Comparison of ENCODE assay signal across 24 cellular contexts in genomic region chr4:2600878-2601277, GRCh38.
DNase-seq lines count a peak whose midpoint lies in the region; ATAC-seq and TF ChIP-seq lines count a peak whose summit lies in the region.
"Had no signal": no experiment of that assay in that cellular context is flagged by ENCODE, and none has a peak within 500 bp of the region (broad histone marks: within the 10 kb centered on the region; RNA-seq: fewer than 3 reads in every experiment).

No MANE protein-coding gene starts in this region.

- peak overlapping the region in 4 of 7 donors; percentile 0 to 66 (median 36) for H3K27ac Mint-ChIP-seq in CD4-positive, alpha-beta memory T cell
- H3K27ac Mint-ChIP-seq in IgD-negative memory B cell (peak overlapping the region; percentile 66 to 91 (median 79)), brain (peak overlapping the region in 3 of 5 experiments; percentile 12 to 58 (median 42))
- H3K27ac Mint-ChIP-seq in activated CD4-positive, alpha-beta memory T cell treated with anti-CD3 and anti-CD28 coated beads for 36 hours = no peak overlapping the region
- H3K27ac Mint-ChIP-seq: activated T-cell treated with anti-CD3 and anti-CD28 coated beads, Interleukin-2, amount 50 U/mL, for 72 hours had no signal

- H3K27me3 Mint-ChIP-seq in CD4-positive, alpha-beta memory T cell = no peaks in the 10 kb centered on the region
- H3K27me3 Mint-ChIP-seq in IgD-negative memory B cell (no peaks in the 10 kb centered on the region), brain (no peaks in the 10 kb centered on the region)
- no peaks in the 10 kb centered on the region for H3K27me3 Mint-ChIP-seq in activated CD4-positive, alpha-beta memory T cell treated with anti-CD3 and anti-CD28 coated beads for 36 hours

- no peaks in the 10 kb centered on the region for H3K27me3 ChIP-seq in CD4-positive, alpha-beta memory T cell (ENCODE audit: insufficient read depth, low read length)
- no peaks in the 10 kb centered on the region for H3K27me3 ChIP-seq in osteoblast (ENCODE audit: insufficient read depth, low read length)
- no peaks in the 10 kb centered on the region for H3K27me3 ChIP-seq in esophagus muscularis mucosa
- H3K27me3 ChIP-seq: BLaER1, foreskin keratinocyte had no signal

- no peak overlapping the region for H3K27ac ChIP-seq in CD4-positive, alpha-beta memory T cell (ENCODE audit: low read depth, low read length)
- H3K27ac ChIP-seq in osteoblast (ENCODE audit: low read depth, low read length) (no peak overlapping the region), esophagus muscularis mucosa (replicated peaks in 1 of 4) (no peak overlapping the region)
- H3K27ac ChIP-seq: BLaER1, foreskin keratinocyte had no signal

- H3K79me2 ChIP-seq in osteoblast (ENCODE audit: insufficient read depth, low read length) = peaks cover 91% of the 10 kb centered on the region

- intact Hi-C loops in CD4-positive, alpha-beta memory T cell (cut with micrococcal nuclease) = no loop called here
- intact Hi-C loops in activated CD4-positive, alpha-beta memory T cell treated with anti-CD3 and anti-CD28 coated beads for 36 hours (cut with micrococcal nuclease) = no loop called here
- intact Hi-C loops in esophagus muscularis mucosa (cut with DNase I) = no loop called here

- H2AFZ ChIP-seq in osteoblast (ENCODE audit: low read length) = no peak overlapping the region

- H3K4me2 ChIP-seq in osteoblast (ENCODE audit: insufficient read depth, low read length) = no peak overlapping the region
- H3K4me2 ChIP-seq: BLaER1, smooth muscle cell had no signal

- peaks cover 43 to 60% (median 52%) of the 10 kb centered on the region in 4 donors for H3K4me1 Mint-ChIP-seq in CD4-positive, alpha-beta memory T cell
- H3K4me1 Mint-ChIP-seq in IgD-negative memory B cell (peaks cover 43 to 61% (median 59%) of the 10 kb centered on the region in 3 donors), brain (peaks cover 62% of the 10 kb centered on the region)
- peaks cover 49% of the 10 kb centered on the region for H3K4me1 Mint-ChIP-seq in activated CD4-positive, alpha-beta memory T cell treated with anti-CD3 and anti-CD28 coated beads for 36 hours (ENCODE audit: low read depth)

- WGBS in esophagus muscularis mucosa = 95% methylated on average over 6 of the region's 6 CpGs

- POLR2A ChIA-PET in CD4-positive, alpha-beta memory T cell (lab: Charles Lee; ENCODE audit: partially characterized antibody) = no interaction called here
- POLR2A ChIA-PET in activated CD4-positive, alpha-beta memory T cell treated with anti-CD3 and anti-CD28 coated beads for 36 hours (lab: Charles Lee) = no interaction called here

- CTCF ChIA-PET in CD4-positive, alpha-beta memory T cell (lab: Charles Lee; ENCODE audit: partially characterized antibody) = interaction anchor here (0.7 kb wide), 1 partner anchor 36 kb away, joined by 3 read pairs; no protein-coding TSS in a partner anchor
- CTCF ChIA-PET in activated CD4-positive, alpha-beta memory T cell treated with anti-CD3 and anti-CD28 coated beads for 36 hours (lab: Charles Lee) = no interaction called here

- no peak for TF ChIP-seq POLR2A in esophagus muscularis mucosa (IDR thresholded peaks at IDR 0.05; ENCODE audit: low read depth)

- peaks cover 56% of the 10 kb centered on the region for H4K20me1 ChIP-seq in osteoblast (ENCODE audit: insufficient read depth, low read length)

- no peaks in the 10 kb centered on the region for H3K9me3 ChIP-seq in CD4-positive, alpha-beta memory T cell (ENCODE audit: control insufficient read depth in 1 of 2, low read length in 2 of 2)
- H3K9me3 ChIP-seq in osteoblast (ENCODE audit: low read depth, low read length) = no peaks in the 10 kb centered on the region
- no peaks in the 10 kb centered on the region for H3K9me3 ChIP-seq in esophagus muscularis mucosa
- H3K9me3 ChIP-seq: BLaER1 had no signal

- no peak for DNase-seq in CD4-positive, alpha-beta memory T cell
- peak; percentile 9 for DNase-seq in osteoblast (ENCODE audit: insufficient read length, low spot score, missing footprints)
- DNase-seq in activated CD4-positive, alpha-beta memory T cell treated with anti-CD3 and anti-CD28 coated beads for 36 hours = no peak
- no peak for DNase-seq in stimulated activated naive CD8-positive, alpha-beta T cell treated with anti-CD3 and anti-CD28 coated beads, Interleukin-15, Interleukin-2, amounts not matched to agents 100 U/mL and 50 U/mL, for 24 hours
- DNase-seq in esophagus muscularis mucosa (ENCODE audit: extremely low spot score) = no peak
- DNase-seq: activated CD4-positive, alpha-beta T cell treated with anti-CD3 and anti-CD28 coated beads for 4 hours; activated naive CD4-positive, alpha-beta T cell treated with anti-CD3 and anti-CD28 coated beads for 36 hours; activated T-cell treated with anti-CD3 and anti-CD28 coated beads, Interleukin-2, amount 50 U/mL, for 72 hours; effector CD8-positive, alpha-beta T cell; foreskin keratinocyte; MV-4-11; NCI-H1694; occipital lobe; OCI-M1; retina; stimulated activated CD4-positive, alpha-beta T cell treated with anti-CD3 and anti-CD28 coated beads, Interleukin-1b, Interleukin-23, amount 100 ng/mL, for 48 hours; stimulated activated CD8-positive, alpha-beta memory T cell treated with anti-CD3 and anti-CD28 coated beads, Interleukin-4, amount 100 ng/mL, for 48 hours; T-helper 2 cell had no signal

- H3K4me1 ChIP-seq in CD4-positive, alpha-beta memory T cell (ENCODE audit: insufficient read depth, low read length) = peaks cover 33% of the 10 kb centered on the region
- H3K4me1 ChIP-seq in osteoblast (ENCODE audit: insufficient read depth, low read length) (peaks cover 17% of the 10 kb centered on the region), esophagus muscularis mucosa (peaks cover 44 to 71% (median 48%) of the 10 kb centered on the region in 4 donors)

- no peak for TF ChIP-seq EP300 in esophagus muscularis mucosa (IDR thresholded peaks at IDR 0.05)

- H3K36me3 ChIP-seq in CD4-positive, alpha-beta memory T cell (ENCODE audit: insufficient read depth, low read length) = peaks cover 6% of the 10 kb centered on the region
- H3K36me3 ChIP-seq in osteoblast (ENCODE audit: insufficient read depth, low read length) = peaks cover 14% of the 10 kb centered on the region
- peaks cover 0 to 18% (median 10%) of the 10 kb centered on the region in 4 donors for H3K36me3 ChIP-seq in esophagus muscularis mucosa

- ATAC-seq in HG03280 (IDR thresholded peaks at IDR 0.05; ENCODE audit: unreplicated experiment) = no peak
- no peak for ATAC-seq in stimulated activated naive CD8-positive, alpha-beta T cell treated with anti-CD3 and anti-CD28 coated beads, Interleukin-15, Interleukin-2, amounts not matched to agents 100 U/mL and 50 U/mL, for 24 hours
- ATAC-seq: activated T-cell treated with anti-CD3 and anti-CD28 coated beads, Interleukin-2, amount 50 U/mL, for 72 hours; foreskin keratinocyte; SK-N-SH treated with all-trans-retinoic acid at 6 μM for 48 hours had no signal

- TF ChIP-seq CTCF in brain (conservative IDR thresholded peaks at IDR 0.05) (no peak), osteoblast (IDR thresholded peaks at IDR 0.05; ENCODE audit: extremely low read depth, low read depth, low read length) (no peak), esophagus muscularis mucosa (IDR thresholded peaks at IDR 0.05) (no peak)

- H3K4me3 ChIP-seq in CD4-positive, alpha-beta memory T cell (ENCODE audit: low read length in 2 of 2) = no peak overlapping the region
- H3K4me3 ChIP-seq in osteoblast (ENCODE audit: insufficient read depth, low read length) (no peak overlapping the region), esophagus muscularis mucosa (no peak overlapping the region)
- H3K4me3 ChIP-seq: BLaER1, smooth muscle cell had no signal

- peaks cover 41 to 45% of the 10 kb centered on the region in 2 donors for H3K36me3 Mint-ChIP-seq in CD4-positive, alpha-beta memory T cell
- H3K36me3 Mint-ChIP-seq in IgD-negative memory B cell (peaks cover 2% of the 10 kb centered on the region), brain (peaks cover 78% of the 10 kb centered on the region)
- peaks cover 13% of the 10 kb centered on the region for H3K36me3 Mint-ChIP-seq in activated CD4-positive, alpha-beta memory T cell treated with anti-CD3 and anti-CD28 coated beads for 36 hours

- H3K4me3 Mint-ChIP-seq in CD4-positive, alpha-beta memory T cell = no peak overlapping the region
- H3K4me3 Mint-ChIP-seq in IgD-negative memory B cell = peak overlapping the region in 3 of 4 donors; percentile 19 to 88 (median 86)
- no peak overlapping the region for H3K4me3 Mint-ChIP-seq in brain
- H3K4me3 Mint-ChIP-seq in activated CD4-positive, alpha-beta memory T cell treated with anti-CD3 and anti-CD28 coated beads for 36 hours = no peak overlapping the region
- H3K4me3 Mint-ChIP-seq: activated naive CD4-positive, alpha-beta T cell treated with anti-CD3 and anti-CD28 coated beads for 36 hours; activated T-cell treated with anti-CD3 and anti-CD28 coated beads, Interleukin-2, amount 50 U/mL, for 72 hours had no signal

- H3K9me3 Mint-ChIP-seq in CD4-positive, alpha-beta memory T cell = peaks cover 0 to 1% (median 0%) of the 10 kb centered on the region in 8 donors
- H3K9me3 Mint-ChIP-seq in IgD-negative memory B cell (no peaks in the 10 kb centered on the region), brain (no peaks in the 10 kb centered on the region)
- no peaks in the 10 kb centered on the region for H3K9me3 Mint-ChIP-seq in activated CD4-positive, alpha-beta memory T cell treated with anti-CD3 and anti-CD28 coated beads for 36 hours
- H3K9me3 Mint-ChIP-seq: activated naive CD4-positive, alpha-beta T cell treated with anti-CD3 and anti-CD28 coated beads for 36 hours; activated T-cell treated with anti-CD3 and anti-CD28 coated beads, Interleukin-2, amount 50 U/mL, for 72 hours had no signal

Comparison
In these comparisons a context has a peak if more than half of its experiments do, and no peak if none do; other contexts are left out.
1. H3K4me3 Mint-ChIP-seq: peak in IgD-negative memory B cell (3 of 4); none in CD4-positive, alpha-beta memory T cell (0 of 8), brain (0 of 5) and activated CD4-positive, alpha-beta memory T cell treated with anti-CD3 and anti-CD28 coated beads for 36 hours (single experiment).